ENCODE assay signal across 16 cellular contexts in genomic region chr11:32968541-32968940, GRCh38. TPM values are rescaled to one million over a fixed set of nuclear protein-coding genes. Genes with fewer than 3 reads are reported as not detected.
A peak's percentile ranks its signal among the peaks of the same experiment; 100 is the strongest.
DNase-seq lines count a peak whose midpoint lies in the region; ATAC-seq, FAIRE-seq and TF ChIP-seq lines count a peak whose summit lies in the region.
"Had no signal": no experiment of that assay in that cellular context is flagged by ENCODE, and none has a peak within 500 bp of the region (broad histone marks: within the 10 kb centered on the region; RNA-seq: fewer than 3 reads in every experiment).

No MANE protein-coding gene starts in this region.

- no peak for ATAC-seq in HG03039 (IDR thresholded peaks at IDR 0.05; ENCODE audit: unreplicated experiment)
- ATAC-seq: GM12878 had no signal

- H3K36me3 ChIP-seq in endodermal cell (ENCODE audit: control insufficient read depth, insufficient read depth, low read length) (peaks cover 33% of the 10 kb centered on the region), tibial nerve (peaks cover 0 to 46% (median 5%) of the 10 kb centered on the region in 3 donors)

- H3K4me3 ChIP-seq in endodermal cell (ENCODE audit: low read length) (no peak overlapping the region), tibial nerve (no peak overlapping the region)
- H3K4me3 ChIP-seq: BLaER1 treated with 17β-estradiol and CSF1 and Interleukin-3, amounts not matched to agents 10 nM and 100 nM; GM12878; HAP-1 had no signal

- H3K27me3 Mint-ChIP-seq in endodermal cell (ENCODE audit: insufficient read depth) (no peaks in the 10 kb centered on the region), neural crest cell (ENCODE audit: low read depth) (no peaks in the 10 kb centered on the region)
- H3K27me3 Mint-ChIP-seq: CD4-positive, CD25-positive, alpha-beta regulatory T cell had no signal

- H3K4me1 Mint-ChIP-seq in endodermal cell, result no peaks in the 10 kb centered on the region
- no peaks in the 10 kb centered on the region for H3K4me1 Mint-ChIP-seq in neural crest cell
- H3K4me1 Mint-ChIP-seq: CD4-positive, CD25-positive, alpha-beta regulatory T cell had no signal

- peak overlapping the region; percentile 72 for H3K27ac Mint-ChIP-seq in endodermal cell
- peak overlapping the region; percentile 4 for H3K27ac Mint-ChIP-seq in neural crest cell (ENCODE audit: unreplicated experiment)
- H3K27ac Mint-ChIP-seq: CD4-positive, CD25-positive, alpha-beta regulatory T cell had no signal

- no peak for TF ChIP-seq EP300 in tibial nerve (IDR thresholded peaks at IDR 0.05)

- H3K27me3 ChIP-seq in endodermal cell (ENCODE audit: control insufficient read depth, insufficient read depth, low read length, poor library complexity, severe bottlenecking), result no peaks in the 10 kb centered on the region
- H3K27me3 ChIP-seq in tibial nerve, result no peaks in the 10 kb centered on the region
- H3K27me3 ChIP-seq: BLaER1 treated with 17β-estradiol and CSF1 and Interleukin-3, amounts not matched to agents 10 nM and 100 nM had no signal

- WGBS in endodermal cell (ENCODE audit: insufficient coverage in 1 of 2, insufficient read length in 1 of 2), 2 experiments, result 86 to 100% methylated on average over 1 of the region's 1 CpG
- WGBS in tibial nerve, 2 donors, result 40 to 53% methylated on average over 1 of the region's 1 CpG

- peaks cover 70% of the 10 kb centered on the region for H3K36me3 Mint-ChIP-seq in endodermal cell (ENCODE audit: low read depth)
- peaks cover 17% of the 10 kb centered on the region for H3K36me3 Mint-ChIP-seq in neural crest cell (ENCODE audit: low read depth)

- no peaks in the 10 kb centered on the region for H3K4me1 ChIP-seq in endodermal cell (ENCODE audit: control insufficient read depth, insufficient read depth, low read length)
- no peaks in the 10 kb centered on the region for H3K4me1 ChIP-seq in tibial nerve
- H3K4me1 ChIP-seq: BLaER1 treated with 17β-estradiol and CSF1 and Interleukin-3, amounts not matched to agents 10 nM and 100 nM; HAP-1 had no signal

- H3K27ac ChIP-seq in endodermal cell (ENCODE audit: low read depth, low read length) (no peak overlapping the region), tibial nerve (no peak overlapping the region)
- H3K27ac ChIP-seq: BLaER1 treated with 17β-estradiol and CSF1 and Interleukin-3, amounts not matched to agents 10 nM and 100 nM had no signal

- no peak overlapping the region for H3K9ac ChIP-seq in endodermal cell (ENCODE audit: extremely low read depth, low read length, poor library complexity, severe bottlenecking)
- H3K9ac ChIP-seq: BLaER1 treated with 17β-estradiol and CSF1 and Interleukin-3, amounts not matched to agents 10 nM and 100 nM had no signal

- FAIRE-seq in D721Med (lab: Jason Lieb, UNC) (peak; percentile 38), GM19239 (lab: Jason Lieb, UNC) (peak; percentile 69)
- FAIRE-seq: GM12878, HTR-8/SVneo had no signal

- no peak for TF ChIP-seq POLR2A in tibial nerve (IDR thresholded peaks at IDR 0.05)

- no peak for DNase-seq in D721Med (ENCODE audit: insufficient read length, low spot score)
- DNase-seq in GM19239 (ENCODE audit: insufficient read length, low spot score), result no peak
- DNase-seq in endodermal cell, result no peak
- DNase-seq in neural crest cell (ENCODE audit: low read depth, low spot score), result no peak
- no peak for DNase-seq in stimulated activated CD4-positive, alpha-beta T cell treated with anti-CD3 and anti-CD28 coated beads, Interleukin-4, amount 100 ng/mL, for 4 hours
- DNase-seq in tibial nerve (ENCODE audit: low spot score in 2 of 2), result no peak
- DNase-seq: ACHN; Calu3; CD4-positive, CD25-positive, alpha-beta regulatory T cell; DMS79; GOT3 had no signal

- no peaks in the 10 kb centered on the region for H3K9me3 ChIP-seq in endodermal cell (ENCODE audit: control insufficient read depth, low read length)
- no peaks in the 10 kb centered on the region for H3K9me3 ChIP-seq in tibial nerve
- H3K9me3 ChIP-seq: BLaER1 treated with 17β-estradiol and CSF1 and Interleukin-3, amounts not matched to agents 10 nM and 100 nM; HAP-1 had no signal

- H3K4me3 Mint-ChIP-seq in endodermal cell, result no peak overlapping the region
- no peak overlapping the region for H3K4me3 Mint-ChIP-seq in neural crest cell
- H3K4me3 Mint-ChIP-seq: CD4-positive, CD25-positive, alpha-beta regulatory T cell had no signal

- no peak for TF ChIP-seq CTCF in D721Med (IDR thresholded peaks at IDR 0.05; ENCODE audit: insufficient read depth, missing control alignments)
- TF ChIP-seq CTCF in endodermal cell (conservative IDR thresholded peaks at IDR 0.05), result no peak
- TF ChIP-seq CTCF in neural crest cell (conservative IDR thresholded peaks at IDR 0.05), result no peak
- TF ChIP-seq CTCF in tibial nerve (IDR thresholded peaks at IDR 0.05), result no peak

- H3K9me3 Mint-ChIP-seq in endodermal cell (no peaks in the 10 kb centered on the region), neural crest cell (no peaks in the 10 kb centered on the region)
- H3K9me3 Mint-ChIP-seq: CD4-positive, CD25-positive, alpha-beta regulatory T cell had no signal

RNA-seq across cellular contexts. Expression of gene DEPDC7, which starts 47.1 kb away (rescaled TPM):
- 10 to 100 TPM in 1 of 2 donors, 1 to 10 TPM in 1; 7.7 to 11.4 TPM for total RNA-seq in endodermal cell
- 6.4 TPM for polyA plus RNA-seq in endodermal cell (2013, experiment 1 of 2)
- polyA plus RNA-seq in endodermal cell (2013, experiment 2 of 2), result 6.6 TPM
- total RNA-seq in neural crest cell, result 3.9 and 4.2 TPM in 2 replicates
- total RNA-seq in tibial nerve, result 10 to 100 TPM in 1 of 4 donors, 1 to 10 TPM in 3; 6.9 to 12.2 (median 9.1) TPM
